ENCODE assay signal across 1 cellular context in genomic region chr12:32896438-32897275, GRCh38.
TF ChIP-seq lines count a peak whose summit lies in the region.

TSS of gene PKP2 (minus strand) at chr12:32896777. CDS start at chr12:32896731, 46 bp downstream.

TF ChIP-seq in K562, 482 proteins besides CTCF, POLR2A, EP300 and RAD21 (continued from another document and continues in another):
- TF ChIP-seq RREB1 (CRISPR knock-in tag; IDR thresholded peaks at IDR 0.05), result no peak
- TF ChIP-seq ZFP1 (CRISPR knock-in tag; IDR thresholded peaks at IDR 0.05), result no peak
- TF ChIP-seq OTX1 (CRISPR knock-in tag; IDR thresholded peaks at IDR 0.05), result no peak
- no peak for TF ChIP-seq ZKSCAN1 (IDR thresholded peaks at IDR 0.05; ENCODE audit: low read depth, low read length)
- TF ChIP-seq ZNF668 (CRISPR knock-in tag; IDR thresholded peaks at IDR 0.05), result no peak
- no peak for TF ChIP-seq POLR2H (tag; IDR thresholded peaks at IDR 0.05; ENCODE audit: low read depth)
- no peak for TF ChIP-seq ASH1L (IDR thresholded peaks at IDR 0.05; ENCODE audit: borderline replicate concordance, low read depth, partially characterized antibody)
- TF ChIP-seq, protein P1, sequence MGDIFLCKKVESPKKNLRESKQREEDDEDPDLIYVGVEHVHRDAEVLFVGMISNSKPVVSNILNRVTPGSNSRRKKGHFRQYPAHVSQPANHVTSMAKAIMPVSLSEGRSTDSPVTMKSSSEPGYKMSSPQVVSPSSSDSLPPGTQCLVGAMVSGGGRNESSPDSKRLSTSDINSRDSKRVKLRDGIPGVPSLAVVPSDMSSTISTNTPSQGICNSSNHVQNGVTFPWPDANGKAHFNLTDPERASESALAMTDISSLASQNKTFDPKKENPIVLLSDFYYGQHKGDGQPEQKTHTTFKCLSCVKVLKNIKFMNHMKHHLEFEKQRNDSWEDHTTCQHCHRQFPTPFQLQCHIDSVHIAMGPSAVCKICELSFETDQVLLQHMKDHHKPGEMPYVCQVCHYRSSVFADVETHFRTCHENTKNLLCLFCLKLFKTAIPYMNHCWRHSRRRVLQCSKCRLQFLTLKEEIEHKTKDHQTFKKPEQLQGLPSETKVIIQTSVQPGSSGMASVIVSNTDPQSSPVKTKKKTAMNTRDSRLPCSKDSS (IDR thresholded peaks at IDR 0.05; ENCODE audit: low read depth, partially characterized antibody), result no peak
- TF ChIP-seq BHLHE40 (IDR thresholded peaks at IDR 0.05; ENCODE audit: low read length), result 0 out of 2 replicates have a peak, but pooled peaks have one; percentile 19
- TF ChIP-seq, protein P2, sequence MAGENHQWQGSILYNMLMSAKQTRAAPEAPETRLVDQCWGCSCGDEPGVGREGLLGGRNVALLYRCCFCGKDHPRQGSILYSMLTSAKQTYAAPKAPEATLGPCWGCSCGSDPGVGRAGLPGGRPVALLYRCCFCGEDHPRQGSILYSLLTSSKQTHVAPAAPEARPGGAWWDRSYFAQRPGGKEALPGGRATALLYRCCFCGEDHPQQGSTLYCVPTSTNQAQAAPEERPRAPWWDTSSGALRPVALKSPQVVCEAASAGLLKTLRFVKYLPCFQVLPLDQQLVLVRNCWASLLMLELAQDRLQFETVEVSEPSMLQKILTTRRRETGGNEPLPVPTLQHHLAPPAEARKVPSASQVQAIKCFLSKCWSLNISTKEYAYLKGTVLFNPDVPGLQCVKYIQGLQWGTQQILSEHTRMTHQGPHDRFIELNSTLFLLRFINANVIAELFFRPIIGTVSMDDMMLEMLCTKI (IDR thresholded peaks at IDR 0.05; ENCODE audit: partially characterized antibody), result no peak
- TF ChIP-seq ZNF707 (CRISPR knock-in tag; conservative IDR thresholded peaks at IDR 0.05), result no peak
- TF ChIP-seq RFX5 (IDR thresholded peaks at IDR 0.05; ENCODE audit: low read depth, low read length), result no peak
- no peak for TF ChIP-seq TFE3 (CRISPR knock-in tag; IDR thresholded peaks at IDR 0.05)
- no peak for TF ChIP-seq ZNF140 (CRISPR knock-in tag; IDR thresholded peaks at IDR 0.05)
- no peak for TF ChIP-seq RFX7 (CRISPR knock-in tag; IDR thresholded peaks at IDR 0.05)
- TF ChIP-seq, protein P3, sequence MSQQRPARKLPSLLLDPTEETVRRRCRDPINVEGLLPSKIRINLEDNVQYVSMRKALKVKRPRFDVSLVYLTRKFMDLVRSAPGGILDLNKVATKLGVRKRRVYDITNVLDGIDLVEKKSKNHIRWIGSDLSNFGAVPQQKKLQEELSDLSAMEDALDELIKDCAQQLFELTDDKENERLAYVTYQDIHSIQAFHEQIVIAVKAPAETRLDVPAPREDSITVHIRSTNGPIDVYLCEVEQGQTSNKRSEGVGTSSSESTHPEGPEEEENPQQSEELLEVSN (IDR thresholded peaks at IDR 0.05; ENCODE audit: borderline replicate concordance in 1 of 2, extremely low read depth in 1 of 2, insufficient read depth in 1 of 2, insufficient read length in 1 of 2, low read depth in 1 of 2, low read length in 1 of 2, poor library complexity in 1 of 2, severe bottlenecking in 1 of 2), result peak; percentile 57 to 75
- TF ChIP-seq SIX5 (IDR thresholded peaks at IDR 0.05; ENCODE audit: borderline replicate concordance in 1 of 2, insufficient read depth in 1 of 2, low read depth in 1 of 2, low read length in 2 of 2), result no peak
- no peak for TF ChIP-seq RAD51 (IDR thresholded peaks at IDR 0.05; ENCODE audit: borderline replicate concordance, low read depth)
- no peak for TF ChIP-seq POU5F1 (IDR thresholded peaks at IDR 0.05; ENCODE audit: borderline replicate concordance, low read depth, low read length, partially characterized antibody)
- peak; percentile 69 for TF ChIP-seq EGR1 (conservative IDR thresholded peaks at IDR 0.05)
- no peak for TF ChIP-seq ZNF830 (CRISPR knock-in tag; IDR thresholded peaks at IDR 0.05)
- no peak for TF ChIP-seq SNIP1 (IDR thresholded peaks at IDR 0.05; ENCODE audit: low read depth)
- TF ChIP-seq JUND (IDR thresholded peaks at IDR 0.05; ENCODE audit: borderline replicate concordance, low read depth, low read length), result no peak
- no peak for TF ChIP-seq JUND (tag; IDR thresholded peaks at IDR 0.05; ENCODE audit: borderline replicate concordance, low read depth, low read length)
- TF ChIP-seq ZNF41 (CRISPR knock-in tag; conservative IDR thresholded peaks at IDR 0.05), result no peak
- TF ChIP-seq ELK3 (CRISPR knock-in tag; IDR thresholded peaks at IDR 0.05), result no peak
- TF ChIP-seq ARNT (IDR thresholded peaks at IDR 0.05), result no peak
- no peak for TF ChIP-seq PTRF (tag; IDR thresholded peaks at IDR 0.05)
- TF ChIP-seq CTBP1 (IDR thresholded peaks at IDR 0.05; ENCODE audit: borderline replicate concordance), result peak; percentile 52; the same call in 1 of the 2 replicates
- TF ChIP-seq ZNF347 (CRISPR knock-in tag; IDR thresholded peaks at IDR 0.05; ENCODE audit: low read depth), result no peak
- TF ChIP-seq TARDBP (IDR thresholded peaks at IDR 0.05), result no peak
- peak; percentile 47; the same call in 1 of the 2 replicates for TF ChIP-seq RB1 (IDR thresholded peaks at IDR 0.05; ENCODE audit: low read depth)
- no peak for TF ChIP-seq CBX2 (IDR thresholded peaks at IDR 0.05; ENCODE audit: insufficient read depth, low read length, poor library complexity, severe bottlenecking)
- TF ChIP-seq CBX3 (IDR thresholded peaks at IDR 0.05; ENCODE audit: borderline replicate concordance in 1 of 2, low read length in 2 of 2), result no peak
- 0 out of 2 replicates have a peak, but pooled peaks have one; percentile 33 for TF ChIP-seq ZNF232 (CRISPR knock-in tag; IDR thresholded peaks at IDR 0.05)
- no peak for TF ChIP-seq ZC3H11A (IDR thresholded peaks at IDR 0.05; ENCODE audit: low read depth, low read length)
- no peak for TF ChIP-seq TBP (optimal IDR thresholded peaks at IDR 0.05; ENCODE audit: low read depth, low read length)
- TF ChIP-seq MAFG (tag; conservative IDR thresholded peaks at IDR 0.05), result no peak
- TF ChIP-seq FOXJ3 (CRISPR knock-in tag; IDR thresholded peaks at IDR 0.05), result no peak
- TF ChIP-seq NFE2 (IDR thresholded peaks at IDR 0.05; ENCODE audit: low read depth), result no peak
- no peak for TF ChIP-seq EWSR1 (IDR thresholded peaks at IDR 0.05; ENCODE audit: borderline replicate concordance, low read depth, partially characterized antibody)
- no peak for TF ChIP-seq ZNF354B (CRISPR knock-in tag; IDR thresholded peaks at IDR 0.05)
- TF ChIP-seq MAX (CRISPR knock-in tag; IDR thresholded peaks at IDR 0.05), result peak; percentile 75
- TF ChIP-seq TCF7 (IDR thresholded peaks at IDR 0.05; ENCODE audit: borderline replicate concordance), result no peak
- no peak for TF ChIP-seq ZSCAN29 (IDR thresholded peaks at IDR 0.05)
- TF ChIP-seq, protein P4, sequence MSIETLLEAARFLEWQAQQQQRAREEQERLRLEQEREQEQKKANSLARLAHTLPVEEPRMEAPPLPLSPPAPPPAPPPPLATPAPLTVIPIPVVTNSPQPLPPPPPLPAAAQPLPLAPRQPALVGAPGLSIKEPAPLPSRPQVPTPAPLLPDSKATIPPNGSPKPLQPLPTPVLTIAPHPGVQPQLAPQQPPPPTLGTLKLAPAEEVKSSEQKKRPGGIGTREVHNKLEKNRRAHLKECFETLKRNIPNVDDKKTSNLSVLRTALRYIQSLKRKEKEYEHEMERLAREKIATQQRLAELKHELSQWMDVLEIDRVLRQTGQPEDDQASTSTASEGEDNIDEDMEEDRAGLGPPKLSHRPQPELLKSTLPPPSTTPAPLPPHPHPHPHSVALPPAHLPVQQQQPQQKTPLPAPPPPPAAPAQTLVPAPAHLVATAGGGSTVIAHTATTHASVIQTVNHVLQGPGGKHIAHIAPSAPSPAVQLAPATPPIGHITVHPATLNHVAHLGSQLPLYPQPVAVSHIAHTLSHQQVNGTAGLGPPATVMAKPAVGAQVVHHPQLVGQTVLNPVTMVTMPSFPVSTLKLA (conservative IDR thresholded peaks at IDR 0.05), result peak in 1 of 2 experiments; percentile 39; a peak in 1 of 4 replicates
- TF ChIP-seq CHD4 (IDR thresholded peaks at IDR 0.05; ENCODE audit: insufficient read depth, insufficient replicate concordance, low read depth, low read length, poor library complexity, severe bottlenecking), result no peak
- no peak for TF ChIP-seq POLR3G (IDR thresholded peaks at IDR 0.05; ENCODE audit: extremely low read depth, insufficient read length, insufficient replicate concordance)
- no peak for TF ChIP-seq STAG1 (CRISPR knock-in tag; IDR thresholded peaks at IDR 0.05; ENCODE audit: borderline replicate concordance)
- peak; percentile 35 for TF ChIP-seq KDM5B (IDR thresholded peaks at IDR 0.05; ENCODE audit: insufficient replicate concordance, low read depth, low read length)
- no peak for TF ChIP-seq XRCC5 (IDR thresholded peaks at IDR 0.05; ENCODE audit: low read depth, low read length)
- no peak for TF ChIP-seq POLR2AphosphoS5 (IDR thresholded peaks at IDR 0.05; ENCODE audit: control insufficient read depth, insufficient read depth, low read depth, low read length)
- TF ChIP-seq MEF2D (tag; conservative IDR thresholded peaks at IDR 0.05; ENCODE audit: low read depth), result no peak
- no peak for TF ChIP-seq PRPF4 (IDR thresholded peaks at IDR 0.05; ENCODE audit: insufficient read depth, low read depth, low read length, poor library complexity, severe bottlenecking)
- peak; percentile 15 to 63; a peak in 2 of 4 replicates for TF ChIP-seq NRF1 (conservative IDR thresholded peaks at IDR 0.05 in 1 of 2, IDR thresholded peaks at IDR 0.05 in 1 of 2)
- TF ChIP-seq, protein P5, sequence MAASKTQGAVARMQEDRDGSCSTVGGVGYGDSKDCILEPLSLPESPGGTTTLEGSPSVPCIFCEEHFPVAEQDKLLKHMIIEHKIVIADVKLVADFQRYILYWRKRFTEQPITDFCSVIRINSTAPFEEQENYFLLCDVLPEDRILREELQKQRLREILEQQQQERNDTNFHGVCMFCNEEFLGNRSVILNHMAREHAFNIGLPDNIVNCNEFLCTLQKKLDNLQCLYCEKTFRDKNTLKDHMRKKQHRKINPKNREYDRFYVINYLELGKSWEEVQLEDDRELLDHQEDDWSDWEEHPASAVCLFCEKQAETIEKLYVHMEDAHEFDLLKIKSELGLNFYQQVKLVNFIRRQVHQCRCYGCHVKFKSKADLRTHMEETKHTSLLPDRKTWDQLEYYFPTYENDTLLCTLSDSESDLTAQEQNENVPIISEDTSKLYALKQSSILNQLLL (CRISPR knock-in tag; IDR thresholded peaks at IDR 0.05; ENCODE audit: borderline replicate concordance), result no peak
- no peak for TF ChIP-seq MCM5 (IDR thresholded peaks at IDR 0.05; ENCODE audit: low read depth)
- no peak for TF ChIP-seq XRCC3 (IDR thresholded peaks at IDR 0.05)
- peak; percentile 64 for TF ChIP-seq GABPA (tag; conservative IDR thresholded peaks at IDR 0.05; ENCODE audit: low read depth)
- no peak for TF ChIP-seq CBX1 (IDR thresholded peaks at IDR 0.05; ENCODE audit: low read depth)
- TF ChIP-seq CHCHD3 (CRISPR knock-in tag; IDR thresholded peaks at IDR 0.05), result no peak
